Comparison of ENCODE assay signal across 25 cellular contexts in genomic region chr2:220654322-220654721, GRCh38.
"Had no signal": no experiment of that assay in that cellular context is flagged by ENCODE, and none has a peak within 500 bp of the region (broad histone marks: within the 10 kb centered on the region; RNA-seq: fewer than 3 reads in every experiment).

No MANE protein-coding gene starts in this region.

- H3K36me3 ChIP-seq: neural progenitor cell, ovary, stomach, suprapubic skin, tibial artery, transverse colon, upper lobe of right lung, uterus had no signal

- H3K4me3 ChIP-seq: neural progenitor cell, ovary, psoas muscle, skin epidermis, stomach, suprapubic skin, testis, tibial artery, transverse colon, upper lobe of right lung, uterus had no signal

- H3K4me1 ChIP-seq: neural progenitor cell, parathyroid adenoma, psoas muscle, stomach, suprapubic skin, tibial artery, transverse colon, upper lobe of right lung, uterus had no signal

- H3K9ac ChIP-seq: neural progenitor cell, parathyroid adenoma had no signal

- H3K27me3 ChIP-seq: neural progenitor cell, ovary, testis, tibial artery, transverse colon, uterus had no signal

- H2AFZ ChIP-seq: neural progenitor cell, parathyroid adenoma had no signal

- DNase-seq: naive thymus-derived CD4-positive, alpha-beta T cell; natural killer cell; occipital lobe; ovary; posterior cingulate gyrus; psoas muscle; right cardiac atrium; stimulated activated CD4-positive, alpha-beta T cell treated with anti-CD3 and anti-CD28 coated beads, Interleukin-15, amount 100 ng/mL, for 24 hours; stimulated activated CD4-positive, alpha-beta T cell treated with anti-CD3 and anti-CD28 coated beads, Interleukin-2, amount 100 ng/mL, for 24 hours; stimulated activated CD4-positive, alpha-beta T cell treated with anti-CD3 and anti-CD28 coated beads, Interleukin-2, amount 100 ng/mL, for 48 hours; stimulated activated CD4-positive, alpha-beta T cell treated with anti-CD3 and anti-CD28 coated beads, Interleukin-4, amount 100 ng/mL, for 24 hours; stimulated activated naive B cell treated with anti-CD40 and anti-IgM and Interleukin-4, amounts not matched to agents 10 μg/mL and 1 μg/mL and 100 μg/mL, for 72 hours; stimulated activated naive CD4-positive, alpha-beta T cell treated with Interleukin-2 at 50 U/mL for 16 hours; stomach; testis; tibial artery; transverse colon; upper lobe of right lung; uterus had no signal

- H3K79me2 ChIP-seq: parathyroid adenoma had no signal

- ATAC-seq: naive thymus-derived CD4-positive, alpha-beta T cell; natural killer cell; psoas muscle; right cardiac atrium; sciatic nerve; stimulated activated effector memory CD8-positive, alpha-beta T cell treated with anti-CD3 and anti-CD28 coated beads, Interleukin-12 subunit alpha, Interleukin-12 subunit beta, amount 100 ng/mL, for 72 hours; stimulated activated naive B cell treated with anti-CD40 and anti-IgM and Interleukin-4, amounts not matched to agents 10 μg/mL and 1 μg/mL and 100 μg/mL, for 72 hours; upper lobe of right lung had no signal

- H3K9me3 ChIP-seq: ovary, psoas muscle, stomach, suprapubic skin, testis, tibial artery, transverse colon, upper lobe of right lung, uterus had no signal

- H3K27ac ChIP-seq: neural progenitor cell, ovary, parathyroid adenoma, psoas muscle, skin epidermis, stomach, suprapubic skin, testis, tibial artery, transverse colon, upper lobe of right lung, uterus had no signal

- H3K4me2 ChIP-seq: neural progenitor cell had no signal
